9 cellular contexts compared by ENCODE assay signal in the genomic region with DNA sequence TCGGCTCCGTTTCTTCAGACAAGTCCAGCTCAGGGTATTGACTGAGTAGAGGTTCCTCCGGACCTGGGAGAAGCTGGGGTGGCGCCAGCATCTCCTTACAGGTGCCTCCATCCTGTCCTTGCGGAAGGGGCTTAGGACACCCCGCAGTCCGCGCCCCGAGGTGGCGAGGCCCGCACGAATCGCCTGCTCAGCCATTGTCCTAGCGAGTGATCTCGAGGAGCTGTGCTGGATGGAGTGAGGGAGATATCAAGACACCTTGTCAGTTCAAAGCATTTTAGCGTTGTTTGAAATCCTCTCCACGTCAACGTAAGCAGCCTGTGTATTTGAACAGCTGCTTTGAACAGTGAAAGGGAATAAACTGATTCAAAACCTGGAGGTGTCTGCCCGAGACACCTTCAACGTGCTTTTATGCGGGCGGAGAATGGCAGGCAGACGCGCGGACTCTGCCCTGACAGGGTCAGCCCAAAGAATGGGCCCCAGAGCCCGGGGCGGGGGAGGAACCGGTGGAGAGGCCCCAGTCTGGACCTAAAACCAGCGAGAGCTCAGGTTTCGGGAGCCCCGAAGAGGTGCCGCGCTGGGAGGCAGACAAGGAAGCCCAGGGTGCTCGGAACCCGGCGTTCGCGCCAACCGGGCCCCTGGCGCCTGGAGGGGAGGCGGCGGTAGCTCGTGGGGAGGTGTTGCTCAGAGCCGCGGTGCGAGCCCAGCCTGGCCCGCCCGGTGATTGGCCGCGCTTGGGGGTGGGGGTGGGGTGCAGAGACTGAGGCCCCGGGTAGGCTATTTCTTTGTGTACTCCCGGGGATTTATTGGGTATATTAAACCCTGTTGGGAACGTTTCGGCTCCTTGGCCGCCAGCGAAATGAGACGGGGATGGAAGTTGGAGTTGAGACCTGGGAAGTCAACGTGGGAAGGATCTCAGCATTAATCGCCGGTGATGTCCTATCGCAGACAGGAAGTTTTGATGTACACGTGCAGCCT. TPM values are rescaled to one million over a fixed set of nuclear protein-coding genes. Genes with fewer than 3 reads are reported as not detected.
DNase-seq lines count a peak whose midpoint lies in the region; ATAC-seq, FAIRE-seq and TF ChIP-seq lines count a peak whose summit lies in the region.
"Had no signal": no experiment of that assay in that cellular context is flagged by ENCODE, and none has a peak within 500 bp of the region (broad histone marks: within the 10 kb centered on the region; RNA-seq: fewer than 3 reads in every experiment).

No MANE protein-coding gene starts in this region.

- no peaks in the 10 kb centered on the region for H3K79me2 ChIP-seq in endothelial cell of umbilical vein (ENCODE audit: control insufficient read depth, insufficient read depth, low read length)

- no peak for FAIRE-seq in endothelial cell of umbilical vein (lab: Jason Lieb, UNC)

- H3K9me3 ChIP-seq in endothelial cell of umbilical vein (replicated peaks; ENCODE audit: control insufficient read depth, insufficient read depth, low read length): no peaks in the 10 kb centered on the region
- no peaks in the 10 kb centered on the region for H3K9me3 ChIP-seq in psoas muscle

- POLR2A ChIA-PET in endothelial cell of umbilical vein (lab: Charles Lee): no interaction called here

- H3K36me3 ChIP-seq in endothelial cell of umbilical vein (ENCODE audit: control insufficient read depth in 2 of 2, extremely low read depth in 1 of 2, insufficient read depth in 2 of 2, low read length in 2 of 2) (no peaks in the 10 kb centered on the region), psoas muscle (ENCODE audit: insufficient read depth in 1 of 2, low read depth in 1 of 2) (no peaks in the 10 kb centered on the region)

- H3K9me3 Mint-ChIP-seq in T-helper 2 cell treated with Interferon-gamma antibody and Interleukin-4, amounts not matched to agents 5 μg/mL and 100 μg/mL, for 36 hours: no peaks in the 10 kb centered on the region

- TF ChIP-seq POLR2A in endothelial cell of umbilical vein (IDR thresholded peaks at IDR 0.05; ENCODE audit: low read depth, low read length): no peak

- no peak overlapping the region for H2AFZ ChIP-seq in endothelial cell of umbilical vein (ENCODE audit: low read depth, low read length)

- intact Hi-C loops in endothelial cell of umbilical vein (cut with micrococcal nuclease) (loop anchor here (5.0 to 10.0 kb wide), 2 partner anchors 126 to 763 kb away; no protein-coding TSS in a partner anchor), psoas muscle (cut with DNase I) (no loop called here)

- H3K27ac Mint-ChIP-seq in T-helper 2 cell treated with Interferon-gamma antibody and Interleukin-4, amounts not matched to agents 5 μg/mL and 100 μg/mL, for 36 hours: peak overlapping the region; percentile 70

- H3K27me3 ChIP-seq in endothelial cell of umbilical vein (ENCODE audit: control insufficient read depth in 2 of 2, insufficient read depth in 2 of 2, low read length in 2 of 2) (peaks cover 82 to 93% of the 10 kb centered on the region in 2 experiments), psoas muscle (ENCODE audit: insufficient read depth in 3 of 3, low read length in 2 of 3) (peaks cover 0 to 96% (median 54%) of the 10 kb centered on the region in 3 donors)

- no peaks in the 10 kb centered on the region for H4K20me1 ChIP-seq in endothelial cell of umbilical vein (replicated peaks; ENCODE audit: control insufficient read depth, extremely low read depth, insufficient read depth, low read length)

- H3K4me1 Mint-ChIP-seq in T-helper 2 cell treated with Interferon-gamma antibody and Interleukin-4, amounts not matched to agents 5 μg/mL and 100 μg/mL, for 36 hours (ENCODE audit: low read depth): peaks cover 28% of the 10 kb centered on the region

- no peaks in the 10 kb centered on the region for H3K36me3 Mint-ChIP-seq in T-helper 2 cell treated with Interferon-gamma antibody and Interleukin-4, amounts not matched to agents 5 μg/mL and 100 μg/mL, for 36 hours (ENCODE audit: low read depth)

- dilution Hi-C loops in endothelial cell of umbilical vein (cut with MboI; ENCODE audit: extremely low pct_ligation_motif_present, low sequenced_read_pairs): no loop called here

- 3 to 5% (median 5%) methylated on average over 60 to 62 of the region's 62 CpGs for WGBS in psoas muscle, 3 donors

- no peaks in the 10 kb centered on the region for H3K9me1 ChIP-seq in endothelial cell of umbilical vein (replicated peaks; ENCODE audit: control insufficient read depth, extremely low read depth, insufficient read depth, low read length)

- no peak overlapping the region for H3K4me2 ChIP-seq in endothelial cell of umbilical vein (ENCODE audit: insufficient read depth, low read length)

- no peak for ATAC-seq in psoas muscle
- ATAC-seq in HG02623 (IDR thresholded peaks at IDR 0.05; ENCODE audit: unreplicated experiment): no peak

- no peak for TF ChIP-seq CTCF in endothelial cell of umbilical vein (IDR thresholded peaks at IDR 0.05; ENCODE audit: extremely low read depth in 1 of 2, insufficient read depth in 1 of 2, low read depth in 1 of 2, low read length in 2 of 2)
- TF ChIP-seq CTCF in psoas muscle (IDR thresholded peaks at IDR 0.05): no peak

- DNase-seq in T-helper 2 cell treated with Interferon-gamma antibody and Interleukin-4, amounts not matched to agents 5 μg/mL and 100 μg/mL, for 36 hours (ENCODE audit: low spot score): no peak
- DNase-seq in T-helper 2 cell (no peak), NCI-H774 (lab: John Stamatoyannopoulos, UW) (peak; percentile 82), endothelial cell of umbilical vein (ENCODE audit: low read depth, low spot score) (no peak), psoas muscle (no peak), NCI-H1694 treated with DMSO at 0.1 percent for 48 hours (lab: John Stamatoyannopoulos, UW) (no peak), GF-D8 (lab: John Stamatoyannopoulos, UW) (no peak)
- DNase-seq: cerebellar nuclear complex had no signal

- peaks cover 85% of the 10 kb centered on the region for H3K27me3 Mint-ChIP-seq in T-helper 2 cell treated with Interferon-gamma antibody and Interleukin-4, amounts not matched to agents 5 μg/mL and 100 μg/mL, for 36 hours (ENCODE audit: low read depth)

- no peak overlapping the region for H3K9ac ChIP-seq in endothelial cell of umbilical vein (replicated peaks; ENCODE audit: extremely low read depth, insufficient read depth, low read length)

- no peak overlapping the region for H3K4me3 ChIP-seq in endothelial cell of umbilical vein (replicated peaks in 1 of 3; ENCODE audit: insufficient read depth in 1 of 3, low read depth in 1 of 3, low read length in 3 of 3)
- H3K4me3 ChIP-seq in psoas muscle: peak overlapping the region; percentile 31

- no peak overlapping the region for H3K27ac ChIP-seq in endothelial cell of umbilical vein (ENCODE audit: insufficient read depth, low read depth, low read length)
- H3K27ac ChIP-seq in psoas muscle: no peak overlapping the region

- CTCF ChIA-PET in endothelial cell of umbilical vein (lab: Charles Lee): no interaction called here

- H3K4me1 ChIP-seq in endothelial cell of umbilical vein (ENCODE audit: control insufficient read depth, extremely low read depth, insufficient read depth, low read length) (peaks cover 9% of the 10 kb centered on the region), psoas muscle (peaks cover 25% of the 10 kb centered on the region)

- peak overlapping the region; percentile 32 for H3K4me3 Mint-ChIP-seq in T-helper 2 cell treated with Interferon-gamma antibody and Interleukin-4, amounts not matched to agents 5 μg/mL and 100 μg/mL, for 36 hours

- no TSS peak for BruUV-seq in endothelial cell of umbilical vein (replicated peaks; lab: Mats Ljungman, UMichigan)

TF ChIP-seq in endothelial cell of umbilical vein, 7 proteins besides CTCF, POLR2A, EP300 and RAD21:
- TF ChIP-seq EZH2 (IDR thresholded peaks at IDR 0.05; ENCODE audit: borderline replicate concordance, low read depth, low read length, severe bottlenecking): peak; percentile 86
- TF ChIP-seq GATA2 (IDR thresholded peaks at IDR 0.05; ENCODE audit: insufficient read depth, insufficient read length, low read depth, low read length): no peak
- no peak for TF ChIP-seq FOS (IDR thresholded peaks at IDR 0.05; ENCODE audit: borderline replicate concordance, insufficient read depth, low read length)
TF ChIP-seq in endothelial cell of umbilical vein: peak in this region for 1.

RNA-seq across cellular contexts. Expression of gene POU3F2, which starts 3.0 kb away (rescaled TPM):
- total RNA-seq in endothelial cell of umbilical vein (not detected in 2 replicates), psoas muscle (not detected)
- polyA plus RNA-seq in endothelial cell of umbilical vein (not detected in 2 replicates), psoas muscle (under 1 TPM in 1 of 3 donors, not detected in 2; 0.01 TPM)
- not detected in 2 replicates for polyA plus RNA-seq in endothelial cell of umbilical vein (2011; cell fraction: cytosol; rRNA removed)
- polyA plus RNA-seq in endothelial cell of umbilical vein (2011; cell fraction: nucleus; rRNA removed): not detected in 2 replicates
- not detected in 2 replicates for polyA plus RNA-seq in endothelial cell of umbilical vein (2012)
- 0.05 TPM in 1 of 2 replicates, not detected in the other for polyA minus RNA-seq in endothelial cell of umbilical vein
- polyA minus RNA-seq in endothelial cell of umbilical vein (2011; cell fraction: cytosol; rRNA and poly(A)+ RNA removed): 0.41 TPM
- polyA minus RNA-seq in endothelial cell of umbilical vein (2011; cell fraction: nucleus; rRNA and poly(A)+ RNA removed): not detected in 2 replicates
